Comparison of ENCODE assay signal across 1 cellular context in the genomic region with DNA sequence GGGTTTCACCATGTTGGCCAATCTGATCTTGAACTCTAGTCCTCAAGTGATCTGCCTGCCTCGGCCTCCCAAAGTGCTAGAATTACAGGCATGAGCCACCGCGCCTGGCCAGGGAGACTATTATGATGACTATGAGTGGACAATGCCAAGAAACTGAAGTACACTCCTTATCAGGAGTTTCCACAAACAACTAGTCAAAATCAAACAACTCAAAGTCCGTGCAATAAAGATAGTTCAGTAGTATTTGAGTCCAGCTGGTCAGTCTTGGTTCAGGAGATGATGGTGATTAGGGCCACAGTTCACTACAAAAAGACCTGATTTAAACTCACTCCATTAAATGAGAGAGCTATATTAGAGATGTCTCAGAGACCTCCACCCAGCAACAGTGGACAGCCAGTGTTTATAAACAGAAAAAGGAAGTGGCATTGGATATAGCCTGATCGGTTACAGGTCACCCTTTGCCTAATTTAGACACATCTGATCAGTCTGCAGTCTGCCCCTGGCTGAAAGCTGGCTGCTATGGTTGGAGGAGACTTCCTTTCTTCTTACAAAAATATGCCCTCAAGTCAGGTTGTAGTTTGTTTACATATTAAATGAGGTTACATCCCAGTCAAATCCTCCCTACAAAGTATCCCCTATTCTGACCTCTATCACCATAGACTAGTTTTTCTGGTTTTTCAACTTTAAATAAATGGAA.
TF ChIP-seq lines count a peak whose summit lies in the region.

No MANE protein-coding gene starts in this region.

TF ChIP-seq in SK-N-SH, 30 proteins besides CTCF, POLR2A, EP300 and RAD21:
- TF ChIP-seq, protein P1, sequence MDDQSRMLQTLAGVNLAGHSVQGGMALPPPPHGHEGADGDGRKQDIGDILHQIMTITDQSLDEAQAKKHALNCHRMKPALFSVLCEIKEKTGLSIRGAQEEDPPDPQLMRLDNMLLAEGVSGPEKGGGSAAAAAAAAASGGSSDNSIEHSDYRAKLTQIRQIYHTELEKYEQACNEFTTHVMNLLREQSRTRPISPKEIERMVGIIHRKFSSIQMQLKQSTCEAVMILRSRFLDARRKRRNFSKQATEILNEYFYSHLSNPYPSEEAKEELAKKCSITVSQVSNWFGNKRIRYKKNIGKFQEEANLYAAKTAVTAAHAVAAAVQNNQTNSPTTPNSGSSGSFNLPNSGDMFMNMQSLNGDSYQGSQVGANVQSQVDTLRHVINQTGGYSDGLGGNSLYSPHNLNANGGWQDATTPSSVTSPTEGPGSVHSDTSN (IDR thresholded peaks at IDR 0.05), result no peak
- TF ChIP-seq TCF12 (IDR thresholded peaks at IDR 0.05) (no peak), YY1 (IDR thresholded peaks at IDR 0.05; ENCODE audit: low read depth) (no peak), RFX5 (IDR thresholded peaks at IDR 0.05; ENCODE audit: low read length) (no peak)
TF ChIP-seq in SK-N-SH: peak in this region for 0.
